8 cellular contexts compared by ENCODE assay signal in genomic region chr7:141072548-141073172, GRCh38. TPM values are rescaled to one million over a fixed set of nuclear protein-coding genes. Genes with fewer than 3 reads are reported as not detected.
DNase-seq lines count a peak whose midpoint lies in the region; ATAC-seq, FAIRE-seq and TF ChIP-seq lines count a peak whose summit lies in the region.

No MANE protein-coding gene starts in this region.

- intact Hi-C loops in gastrocnemius medialis (cut with DNase I; ENCODE audit: low total_unique reads) = loop anchor here (5.0 to 10.0 kb wide), 2 partner anchors 150 to 572 kb away; partner anchors contain the start of gene BRAF

- no peak for TF ChIP-seq CTCF in gastrocnemius medialis (IDR thresholded peaks at IDR 0.05 in 4 of 5, conservative IDR thresholded peaks at IDR 0.05 in 1 of 5)

- H3K4me1 ChIP-seq in iPS-20b (ENCODE audit: insufficient read depth, low read length) (peaks cover 26% of the 10 kb centered on the region; the same call in 1 of the 2 replicates), gastrocnemius medialis (peaks cover 14 to 45% of the 10 kb centered on the region in 2 donors)

- DNase-seq in AG08396 (ENCODE audit: low spot score) (peak; percentile 79), H7 (peak; percentile 76), RCC 7860 (ENCODE audit: low spot score) (peak; percentile 77), brain pericyte (ENCODE audit: low read depth, low spot score) (peak; percentile 30), gastrocnemius medialis (peak; percentile 46 to 69), SKM-1 treated with dmso at 0.1 percent for 144 hours (lab: John Stamatoyannopoulos, UW; ENCODE audit: unreplicated experiment) (no peak)

- H3K36me3 ChIP-seq in H7 (replicated peaks; ENCODE audit: control insufficient read depth, insufficient read depth, low read length) (no peaks in the 10 kb centered on the region), iPS-20b (ENCODE audit: insufficient read depth, low read depth, low read length) (no peaks in the 10 kb centered on the region), gastrocnemius medialis (no peaks in the 10 kb centered on the region)

- in situ Hi-C loops in gastrocnemius medialis (cut with MboI; ENCODE audit: low sequenced_read_pairs in 4 of 4) = no loop called here

- TF ChIP-seq POLR2A in gastrocnemius medialis (IDR thresholded peaks at IDR 0.05) = peak; percentile 17 to 33

- H3K4me3 ChIP-seq in H7 (ENCODE audit: insufficient read depth, low read depth, low read length) (peak overlapping the region; percentile 71), iPS-20b (ENCODE audit: low read length) (peak overlapping the region; percentile 89), gastrocnemius medialis (peak overlapping the region; percentile 69 to 76 (median 71))

- H3K9me3 ChIP-seq in iPS-20b (ENCODE audit: insufficient read depth, low read depth, low read length) (no peaks in the 10 kb centered on the region), gastrocnemius medialis (no peaks in the 10 kb centered on the region)

- ATAC-seq in gastrocnemius medialis = peak; percentile 86 to 91
- ATAC-seq in HG03196 (IDR thresholded peaks at IDR 0.05; ENCODE audit: unreplicated experiment) = no peak

- H3K9ac ChIP-seq in iPS-20b (ENCODE audit: low read depth, low read length) = peak overlapping the region; percentile 88; the same call in 1 of the 2 replicates

- H3K27ac ChIP-seq in iPS-20b (ENCODE audit: low read length) (no peak overlapping the region), gastrocnemius medialis (peak overlapping the region; percentile 65 to 81 (median 76))

- peaks cover 53% of the 10 kb centered on the region for H3K27me3 ChIP-seq in H7 (ENCODE audit: control insufficient read depth, insufficient read depth, low read length)
- H3K27me3 ChIP-seq in iPS-20b (ENCODE audit: insufficient read depth, low read length) = peaks cover 64% of the 10 kb centered on the region
- H3K27me3 ChIP-seq in gastrocnemius medialis = peaks cover 0 to 3% (median 0%) of the 10 kb centered on the region in 3 donors

- FAIRE-seq in RCC 7860 (lab: Jason Lieb, UNC) = peak; percentile 66

RNA-seq across cellular contexts. Expression of gene TMEM178B, which starts 1.2 kb away (rescaled TPM):
- total RNA-seq in H7 (2014; rRNA removed; shearing (Covaris generic)) = 1.1 and 1.4 TPM in 2 replicates
- 1 to 10 TPM; 1.3 to 1.8 (median 1.5) TPM for total RNA-seq in gastrocnemius medialis

RNA-seq across cellular contexts. Expression of gene MRPS33, which starts 57.9 kb away (rescaled TPM):
- total RNA-seq in H7 (2014; rRNA removed; shearing (Covaris generic)) = 51.0 and 61.0 TPM in 2 replicates
- 10 to 100 TPM; 23.4 to 60.1 (median 40.8) TPM for total RNA-seq in gastrocnemius medialis
